ENCODE assay signal across 20 cellular contexts in the genomic region with DNA sequence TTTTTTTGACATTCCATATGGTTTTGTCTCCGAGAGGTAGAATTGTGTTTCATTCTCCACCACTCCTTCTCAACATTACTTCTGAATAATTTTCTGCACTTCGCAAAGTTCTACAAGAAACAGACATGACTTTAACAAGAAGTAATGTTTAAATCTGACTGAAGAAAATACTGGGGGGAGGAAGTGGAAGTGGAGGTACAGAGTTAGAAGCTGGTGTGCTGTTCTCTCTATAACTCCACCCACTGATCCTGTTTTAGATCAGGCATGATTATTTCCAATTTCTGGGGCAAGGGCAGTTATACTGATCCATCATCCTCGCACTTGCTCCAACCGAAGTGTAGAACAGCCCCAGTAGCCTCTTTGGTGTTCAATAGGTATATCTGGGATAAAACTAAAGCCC. TPM values are rescaled to one million over a fixed set of nuclear protein-coding genes. Genes with fewer than 3 reads are reported as not detected.
"Had no signal": no experiment of that assay in that cellular context is flagged by ENCODE, and none has a peak within 500 bp of the region (broad histone marks: within the 10 kb centered on the region; RNA-seq: fewer than 3 reads in every experiment).

No MANE protein-coding gene starts in this region.

- H3K27me3 ChIP-seq: cardiac muscle cell, colonic mucosa, pancreas, testis had no signal

- H3K4me3 Mint-ChIP-seq: activated CD4-positive, alpha-beta memory T cell treated with anti-CD3 and anti-CD28 coated beads for 36 hours; activated naive CD8-positive, alpha-beta T cell treated with anti-CD3 and anti-CD28 coated beads, Interleukin-2, amount 50 U/mL, for 24 hours; activated T-cell treated with anti-CD3 and anti-CD28 coated beads, Interleukin-2, amount 50 U/mL, for 72 hours; neural crest cell; stimulated activated naive CD8-positive, alpha-beta T cell treated with anti-CD3 and anti-CD28 coated beads, Interleukin-15, Interleukin-2, amounts not matched to agents 100 ng/mL and 50 ng/mL, for 24 hours had no signal

- H3K27me3 Mint-ChIP-seq: activated CD4-positive, alpha-beta memory T cell treated with anti-CD3 and anti-CD28 coated beads for 36 hours; activated naive CD8-positive, alpha-beta T cell treated with anti-CD3 and anti-CD28 coated beads, Interleukin-2, amount 50 U/mL, for 24 hours; stimulated activated naive CD8-positive, alpha-beta T cell treated with anti-CD3 and anti-CD28 coated beads, Interleukin-15, Interleukin-2, amounts not matched to agents 100 ng/mL and 50 ng/mL, for 24 hours had no signal

- H3K4me1 ChIP-seq: colonic mucosa, left ventricle myocardium inferior, testis had no signal

- H3K27ac ChIP-seq: cardiac muscle cell, colonic mucosa, left ventricle myocardium inferior, testis had no signal

- H3K4me1 Mint-ChIP-seq: neural crest cell had no signal

- H3K36me3 ChIP-seq: cardiac muscle cell, colonic mucosa, heart right ventricle, left ventricle myocardium inferior, pancreas had no signal

- FAIRE-seq: astrocyte, frontal cortex, pancreas, urothelium cell line had no signal

- H3K9me3 ChIP-seq: colonic mucosa, pancreas, testis had no signal

- ATAC-seq: activated naive CD8-positive, alpha-beta T cell treated with anti-CD3 and anti-CD28 coated beads, Interleukin-2, amount 50 U/mL, for 24 hours; activated T-cell treated with anti-CD3 and anti-CD28 coated beads, Interleukin-2, amount 50 U/mL, for 72 hours had no signal

- H3K27ac Mint-ChIP-seq: activated CD4-positive, alpha-beta memory T cell treated with anti-CD3 and anti-CD28 coated beads for 36 hours; activated naive CD8-positive, alpha-beta T cell treated with anti-CD3 and anti-CD28 coated beads, Interleukin-2, amount 50 U/mL, for 24 hours; activated T-cell treated with anti-CD3 and anti-CD28 coated beads, Interleukin-2, amount 50 U/mL, for 72 hours; stimulated activated naive CD8-positive, alpha-beta T cell treated with anti-CD3 and anti-CD28 coated beads, Interleukin-15, Interleukin-2, amounts not matched to agents 100 ng/mL and 50 ng/mL, for 24 hours had no signal

- H3K9me3 Mint-ChIP-seq: activated naive CD8-positive, alpha-beta T cell treated with anti-CD3 and anti-CD28 coated beads, Interleukin-2, amount 50 U/mL, for 24 hours; stimulated activated naive CD8-positive, alpha-beta T cell treated with anti-CD3 and anti-CD28 coated beads, Interleukin-15, Interleukin-2, amounts not matched to agents 100 ng/mL and 50 ng/mL, for 24 hours had no signal

- DNase-seq: activated CD4-positive, alpha-beta memory T cell treated with anti-CD3 and anti-CD28 coated beads for 36 hours; activated naive CD8-positive, alpha-beta T cell treated with anti-CD3 and anti-CD28 coated beads, Interleukin-2, amount 50 U/mL, for 24 hours; activated T-cell treated with anti-CD3 and anti-CD28 coated beads, Interleukin-2, amount 50 U/mL, for 72 hours; colonic mucosa; effector CD8-positive, alpha-beta T cell; heart right ventricle; islet precursor cell; left ventricle myocardium inferior; pancreas; stimulated activated CD4-positive, alpha-beta T cell treated with anti-CD3 and anti-CD28 coated beads, Interleukin-15, amount 100 ng/mL, for 24 hours; stimulated activated CD4-positive, alpha-beta T cell treated with anti-CD3 and anti-CD28 coated beads, Interleukin-4, amount 100 ng/mL, for 24 hours; testis had no signal

- H3K36me3 Mint-ChIP-seq: activated CD4-positive, alpha-beta memory T cell treated with anti-CD3 and anti-CD28 coated beads for 36 hours had no signal

- H3K4me3 ChIP-seq: cardiac muscle cell, colonic mucosa, heart right ventricle, left ventricle myocardium inferior, pancreas, testis had no signal

RNA-seq across cellular contexts. Expression of a gene that starts 54.1 kb away (rescaled TPM):
- total RNA-seq: frontal cortex, left ventricle myocardium inferior, mesenteric fat pad had no signal
- polyA plus RNA-seq: cardiac muscle cell, fibroblast of lung had no signal
